1 cellular context compared by ENCODE assay signal in the genomic region with DNA sequence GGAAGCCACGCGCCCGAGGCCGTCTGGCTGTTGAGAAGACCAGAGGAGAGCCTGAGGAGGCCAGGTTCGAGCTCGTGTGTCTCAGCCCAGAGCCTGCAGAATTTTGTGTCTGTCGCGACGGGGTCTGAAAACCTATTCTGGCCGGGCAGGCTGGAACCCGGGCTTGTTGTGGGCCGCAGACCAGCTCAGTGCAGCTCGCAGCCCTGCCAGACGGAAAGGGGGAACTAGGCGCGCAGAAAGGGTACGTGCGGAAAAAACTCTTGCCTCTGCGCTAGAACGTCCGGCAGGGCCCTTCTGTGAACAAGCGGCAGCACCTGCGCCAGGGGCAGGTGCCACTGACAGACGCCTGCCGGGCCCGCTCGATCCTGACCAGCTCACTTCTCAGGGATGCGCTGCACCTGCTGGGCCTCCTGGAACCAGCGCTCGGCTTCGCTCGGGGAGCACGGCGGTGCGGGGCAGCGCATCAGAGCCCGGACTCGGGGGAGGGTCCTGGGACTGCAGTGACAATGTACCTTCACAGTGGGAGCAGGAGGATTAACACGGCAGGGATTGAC.
TF ChIP-seq lines count a peak whose summit lies in the region.

No MANE protein-coding gene starts in this region.

TF ChIP-seq in GM23338, 12 proteins besides CTCF, POLR2A, EP300 and RAD21 (continued from another document):
- TF ChIP-seq, protein P1, sequence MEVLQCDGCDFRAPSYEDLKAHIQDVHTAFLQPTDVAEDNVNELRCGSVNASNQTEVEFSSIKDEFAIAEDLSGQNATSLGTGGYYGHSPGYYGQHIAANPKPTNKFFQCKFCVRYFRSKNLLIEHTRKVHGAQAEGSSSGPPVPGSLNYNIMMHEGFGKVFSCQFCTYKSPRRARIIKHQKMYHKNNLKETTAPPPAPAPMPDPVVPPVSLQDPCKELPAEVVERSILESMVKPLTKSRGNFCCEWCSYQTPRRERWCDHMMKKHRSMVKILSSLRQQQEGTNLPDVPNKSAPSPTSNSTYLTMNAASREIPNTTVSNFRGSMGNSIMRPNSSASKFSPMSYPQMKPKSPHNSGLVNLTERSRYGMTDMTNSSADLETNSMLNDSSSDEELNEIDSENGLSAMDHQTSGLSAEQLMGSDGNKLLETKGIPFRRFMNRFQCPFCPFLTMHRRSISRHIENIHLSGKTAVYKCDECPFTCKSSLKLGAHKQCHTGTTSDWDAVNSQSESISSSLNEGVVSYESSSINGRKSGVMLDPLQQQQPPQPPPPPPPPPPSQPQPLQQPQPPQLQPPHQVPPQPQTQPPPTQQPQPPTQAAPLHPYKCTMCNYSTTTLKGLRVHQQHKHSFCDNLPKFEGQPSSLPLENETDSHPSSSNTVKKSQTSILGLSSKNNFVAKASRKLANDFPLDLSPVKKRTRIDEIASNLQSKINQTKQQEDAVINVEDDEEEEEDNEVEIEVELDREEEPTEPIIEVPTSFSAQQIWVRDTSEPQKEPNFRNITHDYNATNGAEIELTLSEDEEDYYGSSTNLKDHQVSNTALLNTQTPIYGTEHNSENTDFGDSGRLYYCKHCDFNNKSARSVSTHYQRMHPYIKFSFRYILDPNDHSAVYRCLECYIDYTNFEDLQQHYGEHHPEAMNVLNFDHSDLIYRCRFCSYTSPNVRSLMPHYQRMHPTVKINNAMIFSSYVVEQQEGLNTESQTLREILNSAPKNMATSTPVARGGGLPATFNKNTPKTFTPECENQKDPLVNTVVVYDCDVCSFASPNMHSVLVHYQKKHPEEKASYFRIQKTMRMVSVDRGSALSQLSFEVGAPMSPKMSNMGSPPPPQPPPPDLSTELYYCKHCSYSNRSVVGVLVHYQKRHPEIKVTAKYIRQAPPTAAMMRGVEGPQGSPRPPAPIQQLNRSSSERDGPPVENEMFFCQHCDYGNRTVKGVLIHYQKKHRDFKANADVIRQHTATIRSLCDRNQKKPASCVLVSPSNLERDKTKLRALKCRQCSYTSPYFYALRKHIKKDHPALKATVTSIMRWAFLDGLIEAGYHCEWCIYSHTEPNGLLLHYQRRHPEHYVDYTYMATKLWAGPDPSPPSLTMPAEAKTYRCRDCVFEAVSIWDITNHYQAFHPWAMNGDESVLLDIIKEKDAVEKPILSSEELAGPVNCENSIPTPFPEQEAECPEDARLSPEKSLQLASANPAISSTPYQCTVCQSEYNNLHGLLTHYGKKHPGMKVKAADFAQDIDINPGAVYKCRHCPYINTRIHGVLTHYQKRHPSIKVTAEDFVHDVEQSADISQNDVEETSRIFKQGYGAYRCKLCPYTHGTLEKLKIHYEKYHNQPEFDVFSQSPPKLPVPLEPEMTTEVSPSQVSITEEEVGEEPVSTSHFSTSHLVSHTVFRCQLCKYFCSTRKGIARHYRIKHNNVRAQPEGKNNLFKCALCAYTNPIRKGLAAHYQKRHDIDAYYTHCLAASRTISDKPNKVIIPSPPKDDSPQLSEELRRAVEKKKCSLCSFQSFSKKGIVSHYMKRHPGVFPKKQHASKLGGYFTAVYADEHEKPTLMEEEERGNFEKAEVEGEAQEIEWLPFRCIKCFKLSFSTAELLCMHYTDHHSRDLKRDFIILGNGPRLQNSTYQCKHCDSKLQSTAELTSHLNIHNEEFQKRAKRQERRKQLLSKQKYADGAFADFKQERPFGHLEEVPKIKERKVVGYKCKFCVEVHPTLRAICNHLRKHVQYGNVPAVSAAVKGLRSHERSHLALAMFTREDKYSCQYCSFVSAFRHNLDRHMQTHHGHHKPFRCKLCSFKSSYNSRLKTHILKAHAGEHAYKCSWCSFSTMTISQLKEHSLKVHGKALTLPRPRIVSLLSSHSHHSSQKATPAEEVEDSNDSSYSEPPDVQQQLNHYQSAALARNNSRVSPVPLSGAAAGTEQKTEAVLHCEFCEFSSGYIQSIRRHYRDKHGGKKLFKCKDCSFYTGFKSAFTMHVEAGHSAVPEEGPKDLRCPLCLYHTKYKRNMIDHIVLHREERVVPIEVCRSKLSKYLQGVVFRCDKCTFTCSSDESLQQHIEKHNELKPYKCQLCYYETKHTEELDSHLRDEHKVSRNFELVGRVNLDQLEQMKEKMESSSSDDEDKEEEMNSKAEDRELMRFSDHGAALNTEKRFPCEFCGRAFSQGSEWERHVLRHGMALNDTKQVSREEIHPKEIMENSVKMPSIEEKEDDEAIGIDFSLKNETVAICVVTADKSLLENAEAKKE (CRISPR knock-in tag; IDR thresholded peaks at IDR 0.05), result no peak
- TF ChIP-seq NANOG (IDR thresholded peaks at IDR 0.05; ENCODE audit: borderline replicate concordance), result no peak
- TF ChIP-seq EZH2phosphoT487 (IDR thresholded peaks at IDR 0.05; ENCODE audit: unreplicated experiment), result no peak
- TF ChIP-seq JUNB (IDR thresholded peaks at IDR 0.05; ENCODE audit: unreplicated experiment), result no peak
- TF ChIP-seq, protein P2, sequence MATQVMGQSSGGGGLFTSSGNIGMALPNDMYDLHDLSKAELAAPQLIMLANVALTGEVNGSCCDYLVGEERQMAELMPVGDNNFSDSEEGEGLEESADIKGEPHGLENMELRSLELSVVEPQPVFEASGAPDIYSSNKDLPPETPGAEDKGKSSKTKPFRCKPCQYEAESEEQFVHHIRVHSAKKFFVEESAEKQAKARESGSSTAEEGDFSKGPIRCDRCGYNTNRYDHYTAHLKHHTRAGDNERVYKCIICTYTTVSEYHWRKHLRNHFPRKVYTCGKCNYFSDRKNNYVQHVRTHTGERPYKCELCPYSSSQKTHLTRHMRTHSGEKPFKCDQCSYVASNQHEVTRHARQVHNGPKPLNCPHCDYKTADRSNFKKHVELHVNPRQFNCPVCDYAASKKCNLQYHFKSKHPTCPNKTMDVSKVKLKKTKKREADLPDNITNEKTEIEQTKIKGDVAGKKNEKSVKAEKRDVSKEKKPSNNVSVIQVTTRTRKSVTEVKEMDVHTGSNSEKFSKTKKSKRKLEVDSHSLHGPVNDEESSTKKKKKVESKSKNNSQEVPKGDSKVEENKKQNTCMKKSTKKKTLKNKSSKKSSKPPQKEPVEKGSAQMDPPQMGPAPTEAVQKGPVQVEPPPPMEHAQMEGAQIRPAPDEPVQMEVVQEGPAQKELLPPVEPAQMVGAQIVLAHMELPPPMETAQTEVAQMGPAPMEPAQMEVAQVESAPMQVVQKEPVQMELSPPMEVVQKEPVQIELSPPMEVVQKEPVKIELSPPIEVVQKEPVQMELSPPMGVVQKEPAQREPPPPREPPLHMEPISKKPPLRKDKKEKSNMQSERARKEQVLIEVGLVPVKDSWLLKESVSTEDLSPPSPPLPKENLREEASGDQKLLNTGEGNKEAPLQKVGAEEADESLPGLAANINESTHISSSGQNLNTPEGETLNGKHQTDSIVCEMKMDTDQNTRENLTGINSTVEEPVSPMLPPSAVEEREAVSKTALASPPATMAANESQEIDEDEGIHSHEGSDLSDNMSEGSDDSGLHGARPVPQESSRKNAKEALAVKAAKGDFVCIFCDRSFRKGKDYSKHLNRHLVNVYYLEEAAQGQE (IDR thresholded peaks at IDR 0.05; ENCODE audit: unreplicated experiment), result no peak
- no peak for TF ChIP-seq STAT1 (IDR thresholded peaks at IDR 0.05; ENCODE audit: unreplicated experiment)
- TF ChIP-seq ZNF331 (CRISPR knock-in tag; IDR thresholded peaks at IDR 0.05; ENCODE audit: low read depth), result no peak
- TF ChIP-seq, protein P3, sequence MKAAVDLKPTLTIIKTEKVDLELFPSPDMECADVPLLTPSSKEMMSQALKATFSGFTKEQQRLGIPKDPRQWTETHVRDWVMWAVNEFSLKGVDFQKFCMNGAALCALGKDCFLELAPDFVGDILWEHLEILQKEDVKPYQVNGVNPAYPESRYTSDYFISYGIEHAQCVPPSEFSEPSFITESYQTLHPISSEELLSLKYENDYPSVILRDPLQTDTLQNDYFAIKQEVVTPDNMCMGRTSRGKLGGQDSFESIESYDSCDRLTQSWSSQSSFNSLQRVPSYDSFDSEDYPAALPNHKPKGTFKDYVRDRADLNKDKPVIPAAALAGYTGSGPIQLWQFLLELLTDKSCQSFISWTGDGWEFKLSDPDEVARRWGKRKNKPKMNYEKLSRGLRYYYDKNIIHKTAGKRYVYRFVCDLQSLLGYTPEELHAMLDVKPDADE (IDR thresholded peaks at IDR 0.05), result no peak
- no peak for TF ChIP-seq ZNF114 (CRISPR knock-in tag; IDR thresholded peaks at IDR 0.05)
- TF ChIP-seq POLR2AphosphoS5 (IDR thresholded peaks at IDR 0.05; ENCODE audit: low read depth), result no peak
